In the genomic region with DNA sequence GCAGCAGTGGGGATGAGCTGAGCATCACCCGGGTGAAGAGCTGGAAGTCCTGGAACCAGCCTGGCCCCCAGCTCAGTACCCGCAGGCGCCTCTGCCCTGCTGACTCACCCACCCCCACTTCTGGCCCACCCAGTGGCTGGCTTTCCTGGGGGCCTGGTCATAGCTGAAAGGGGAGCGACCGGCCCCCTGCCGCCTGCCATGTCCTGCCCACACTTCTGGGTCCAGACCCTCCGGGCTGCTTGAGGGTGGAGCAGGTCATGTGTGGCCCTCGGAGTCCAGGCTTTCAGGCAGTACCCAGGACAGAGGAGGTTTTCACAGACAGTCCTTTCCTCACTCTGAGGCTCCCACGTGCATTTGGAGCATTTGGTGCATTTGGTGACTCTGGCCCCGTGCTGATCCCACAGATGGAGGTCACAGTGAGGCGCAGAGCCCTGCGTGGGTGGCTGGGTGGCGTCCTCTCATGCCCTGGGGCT, we compare ENCODE assay signal across 10 cellular contexts. TPM values are rescaled to one million over a fixed set of nuclear protein-coding genes. Genes with fewer than 3 reads are reported as not detected.
DNase-seq lines count a peak whose midpoint lies in the region; TF ChIP-seq lines count a peak whose summit lies in the region.
"Had no signal": no experiment of that assay in that cellular context is flagged by ENCODE, and none has a peak within 500 bp of the region (broad histone marks: within the 10 kb centered on the region; RNA-seq: fewer than 3 reads in every experiment).

No MANE protein-coding gene starts in this region.

- 48 to 64% (median 56%) methylated on average over 12 to 13 of the region's 13 CpGs for WGBS in spleen, 5 donors

- TF ChIP-seq CTCF in OCI-LY7 (conservative IDR thresholded peaks at IDR 0.05; ENCODE audit: low read length) (no peak), spleen (IDR thresholded peaks at IDR 0.05 in 8 of 11, conservative IDR thresholded peaks at IDR 0.05 in 3 of 11) (no peak), ascending aorta (IDR thresholded peaks at IDR 0.05) (no peak)

- H2AFZ ChIP-seq in OCI-LY7 (ENCODE audit: low read length) = no peak overlapping the region

- H3K27ac ChIP-seq in OCI-LY7 (ENCODE audit: low read depth, low read length, poor library complexity, severe bottlenecking) (peak overlapping the region; percentile 80), spleen (peak overlapping the region in 5 of 8 donors; percentile 57 to 91 (median 67)), ascending aorta (no peak overlapping the region)
- H3K27ac ChIP-seq: heart left ventricle had no signal

- TF ChIP-seq POLR2A in spleen (IDR thresholded peaks at IDR 0.05) = no peak

- H3K4me1 ChIP-seq in OCI-LY7 (ENCODE audit: insufficient read depth, low read length, poor library complexity, severe bottlenecking) = peaks cover 61% of the 10 kb centered on the region
- peaks cover 20 to 66% (median 58%) of the 10 kb centered on the region in 6 donors for H3K4me1 ChIP-seq in spleen
- peaks cover 0 to 3% of the 10 kb centered on the region in 2 donors for H3K4me1 ChIP-seq in ascending aorta

- no peaks in the 10 kb centered on the region for H3K9me2 ChIP-seq in OCI-LY7 (ENCODE audit: insufficient read depth, low read length)

- H3K36me3 ChIP-seq in OCI-LY7 (ENCODE audit: insufficient read depth, low read length) (no peaks in the 10 kb centered on the region), spleen (no peaks in the 10 kb centered on the region), ascending aorta (no peaks in the 10 kb centered on the region)
- H3K36me3 ChIP-seq: heart left ventricle had no signal

- H3K9me3 ChIP-seq in OCI-LY7 (ENCODE audit: low read length) = no peaks in the 10 kb centered on the region
- no peaks in the 10 kb centered on the region for H3K9me3 ChIP-seq in spleen
- H3K9me3 ChIP-seq in ascending aorta = no peaks in the 10 kb centered on the region
- H3K9me3 ChIP-seq: heart left ventricle had no signal

- H3K4me2 ChIP-seq in OCI-LY7 (ENCODE audit: low read length) = peak overlapping the region; percentile 80

- DNase-seq in ELR (ENCODE audit: low read depth) (peak; percentile 70), OCI-LY7 (ENCODE audit: low spot score) (no peak), astrocyte of the hippocampus (ENCODE audit: low read depth, low spot score) (peak; percentile 69), spleen (peak; percentile 80), ascending aorta (ENCODE audit: low spot score in 2 of 2) (no peak), cardiac septum (ENCODE audit: low spot score) (no peak)
- DNase-seq in effector CD8-positive, alpha-beta T cell (lab: John Stamatoyannopoulos, UW) = no peak
- DNase-seq: kidney glomerular epithelial cell, NCI-H1436 had no signal

- intact Hi-C loops in OCI-LY7 (cut with micrococcal nuclease; ENCODE audit: unreplicated experiment) = no loop called here
- intact Hi-C loops in spleen (cut with DNase I; ENCODE audit: low total_unique reads) = no loop called here
- intact Hi-C loops in ascending aorta (cut with DNase I) = no loop called here
- intact Hi-C loops in cardiac septum (cut with DNase I) = no loop called here

- CTCF ChIA-PET in OCI-LY7 (lab: Charles Lee; ENCODE audit: unreplicated experiment) = no interaction called here

- POLR2A ChIA-PET in OCI-LY7 (lab: Charles Lee) = interaction anchor here (1.2 kb wide), 1 partner anchor 9 kb away, joined by 15 read pairs; no protein-coding TSS in a partner anchor

- no TSS peak for BruUV-seq in OCI-LY7 (replicated peaks; lab: Mats Ljungman, UMichigan)

- peaks cover 0 to 10% (median 0%) of the 10 kb centered on the region in 7 donors for H3K27me3 ChIP-seq in spleen (replicated peaks in 1 of 7)
- H3K27me3 ChIP-seq in ascending aorta = no peaks in the 10 kb centered on the region

- no peaks in the 10 kb centered on the region for H3K79me2 ChIP-seq in OCI-LY7 (ENCODE audit: insufficient read depth, low read depth, low read length)

- H3K4me3 ChIP-seq in OCI-LY7 (ENCODE audit: low read depth, low read length, poor library complexity, severe bottlenecking) = no peak overlapping the region
- no peak overlapping the region for H3K4me3 ChIP-seq in spleen
- H3K4me3 ChIP-seq in ascending aorta = no peak overlapping the region
- H3K4me3 ChIP-seq: heart left ventricle had no signal

- no peaks in the 10 kb centered on the region for H4K20me1 ChIP-seq in OCI-LY7 (ENCODE audit: insufficient read depth, low read length)

RNA-seq across cellular contexts. Expression of gene PIEZO1, which starts 7.1 kb away (rescaled TPM):
- total RNA-seq in OCI-LY7 (2014; rRNA removed; shearing (Covaris generic)) = 123 and 144 TPM in 2 replicates
- total RNA-seq in OCI-LY7 (2022) (154 and 157 TPM in 2 replicates), spleen (100 to 1,000 TPM; 154 to 249 (median 199) TPM), ascending aorta (428 TPM), cardiac septum (20.4 TPM)
- 100 to 1,000 TPM; 145 to 385 (median 371) TPM for polyA plus RNA-seq in spleen

RNA-seq across cellular contexts. Expression of gene CDT1, which starts 11.5 kb away (rescaled TPM):
- 82.7 and 90.2 TPM in 2 replicates for total RNA-seq in OCI-LY7 (2014; rRNA removed; shearing (Covaris generic))
- total RNA-seq in OCI-LY7 (2022) = 108 and 150 TPM in 2 replicates
- total RNA-seq in spleen = 10 to 100 TPM in 2 of 7 donors, 1 to 10 TPM in 5; 1.5 to 17.2 (median 5.3) TPM
- polyA plus RNA-seq in spleen = 1 to 10 TPM in 2 of 3 donors, under 1 TPM in 1; 1.00 to 3.9 (median 2.5) TPM
- not detected for total RNA-seq in ascending aorta
- total RNA-seq in cardiac septum = 0.46 TPM

RNA-seq across cellular contexts. Expression of gene APRT, which starts 19.6 kb away (rescaled TPM):
- 168 and 216 TPM in 2 replicates for total RNA-seq in OCI-LY7 (2014; rRNA removed; shearing (Covaris generic))
- total RNA-seq in OCI-LY7 (2022) = 118 and 151 TPM in 2 replicates
- total RNA-seq in spleen = 100 to 1,000 TPM in 3 of 7 donors, 10 to 100 TPM in 4; 84.1 to 112 (median 96.8) TPM
- polyA plus RNA-seq in spleen = 100 to 1,000 TPM; 187 to 259 (median 225) TPM
- 305 TPM for total RNA-seq in ascending aorta
- 46.6 TPM for total RNA-seq in cardiac septum

Comparison
In these comparisons a context has a peak if more than half of its experiments do, and no peak if none do; other contexts are left out.
1. DNase-seq: peak in ELR (single experiment), astrocyte of the hippocampus (single experiment) and spleen (single experiment); none in OCI-LY7 (single experiment), ascending aorta (0 of 2), cardiac septum (single experiment) and effector CD8-positive, alpha-beta T cell (single experiment).
2. H3K27ac ChIP-seq: peak in OCI-LY7 (single experiment) and spleen (5 of 8); none in ascending aorta (0 of 2).
3. RNA of gene CDT1, which starts 11.5 kb away (total RNA-seq): 82.7 to 150 TPM in OCI-LY7; 1.5 to 17.2 TPM in spleen, 0.46 TPM in cardiac septum (single experiment) and not detected in ascending aorta (single experiment); every median in the first group is over 4 times any median in the second.